ENCODE assay signal across 8 cellular contexts in the genomic region with DNA sequence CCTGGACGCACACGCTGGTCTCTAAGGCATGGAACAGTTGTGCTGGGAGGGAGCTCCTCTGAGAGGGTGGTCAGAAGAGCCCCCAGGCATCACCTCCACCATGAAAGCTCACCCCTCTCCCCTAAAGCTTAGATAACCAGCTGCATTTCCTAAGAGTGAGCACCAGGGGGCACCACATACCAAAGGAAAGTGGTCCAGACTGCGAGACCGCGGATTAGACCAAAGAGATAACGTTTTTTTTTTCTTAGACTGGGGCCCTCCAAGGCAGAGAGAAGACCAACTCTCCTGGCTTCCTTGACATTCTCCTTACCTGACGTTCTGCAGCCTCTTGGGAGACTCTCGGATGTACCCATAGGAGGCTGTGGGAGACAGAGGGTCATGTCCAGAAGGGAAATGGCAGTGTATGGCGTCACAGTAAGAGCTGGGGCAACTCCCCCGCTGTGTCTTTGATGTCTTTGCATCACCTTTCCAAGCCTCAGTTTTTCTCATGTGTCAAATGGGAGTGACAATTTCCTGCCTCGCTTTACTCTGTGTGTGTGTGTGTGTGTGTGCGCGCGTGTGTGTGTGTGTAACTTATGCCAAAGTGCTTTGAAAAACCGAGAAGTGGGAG. TPM values are rescaled to one million over a fixed set of nuclear protein-coding genes. Genes with fewer than 3 reads are reported as not detected.
DNase-seq lines count a peak whose midpoint lies in the region; ATAC-seq and TF ChIP-seq lines count a peak whose summit lies in the region.

No MANE protein-coding gene starts in this region.

- H3K36me3 ChIP-seq in Karpas-422 (ENCODE audit: insufficient read depth, low read length) (no peaks in the 10 kb centered on the region), SK-N-SH (replicated peaks in 1 of 2; ENCODE audit: control insufficient read depth in 1 of 2, insufficient read depth in 2 of 2, low read length in 1 of 2) (no peaks in the 10 kb centered on the region), vagina (no peaks in the 10 kb centered on the region)

- peak overlapping the region; percentile 43; the same call in 1 of the 2 replicates for H3K9ac ChIP-seq in Karpas-422 (ENCODE audit: low read length)
- H3K9ac ChIP-seq in SK-N-SH = no peak overlapping the region

- H3K4me2 ChIP-seq in Karpas-422 (ENCODE audit: low read depth, low read length, poor library complexity, severe bottlenecking) (peak overlapping the region; percentile 46), SK-N-SH (0 out of 2 replicates have a peak overlapping the region, but pooled peaks have one; percentile 57)

- WGBS in SK-N-SH (ENCODE audit: low lambda C conversion rate) = 40% methylated on average over 14 of the region's 15 CpGs

- H3K9me2 ChIP-seq in Karpas-422 (replicated peaks; ENCODE audit: insufficient read depth, low read length) = no peaks in the 10 kb centered on the region
- no peaks in the 10 kb centered on the region for H3K9me2 ChIP-seq in SK-N-SH

- no peak overlapping the region for H3K27ac Mint-ChIP-seq in activated naive CD4-positive, alpha-beta T cell treated with anti-CD3 and anti-CD28 coated beads, Interleukin-2, amount 10 ng/mL, durations not matched to agents 7 days and 5 days

- ATAC-seq in HG03135 (IDR thresholded peaks at IDR 0.05; ENCODE audit: unreplicated experiment) = no peak

- peak; percentile 95 for TF ChIP-seq RAD21 in SK-N-SH (IDR thresholded peaks at IDR 0.05; ENCODE audit: low read length)

- CTCF ChIA-PET in SK-N-SH (lab: Yijun Ruan, JAX) = interaction anchor here (0.5 to 10.7 kb wide), 69 partner anchors 9 to 637 kb away, joined by 3 to 451 read pairs (median 4); partner anchors contain the start of genes IFNLR1, RCAN3 and STPG1
- CTCF ChIA-PET in activated naive CD4-positive, alpha-beta T cell treated with anti-CD3 and anti-CD28 coated beads, Interleukin-2, amount 10 ng/mL, durations not matched to agents 7 days and 5 days (lab: Charles Lee) = interaction anchor here (0.6 to 11.4 kb wide), 43 partner anchors 9 to 631 kb away, joined by 3 to 383 read pairs (median 4); partner anchors contain the start of gene NIPAL3

- H3K79me2 ChIP-seq in Karpas-422 (ENCODE audit: low read length) = no peaks in the 10 kb centered on the region
- no peaks in the 10 kb centered on the region for H3K79me2 ChIP-seq in SK-N-SH (ENCODE audit: insufficient read depth)

- H3K27ac ChIP-seq in Karpas-422 (ENCODE audit: low read length) (no peak overlapping the region), SK-N-SH (ENCODE audit: low read depth in 2 of 2, low read length in 1 of 2) (no peak overlapping the region), vagina (no peak overlapping the region)

- H3K4me3 ChIP-seq in Karpas-422 (ENCODE audit: low read length) (no peak overlapping the region), SK-N-SH (ENCODE audit: low read depth in 2 of 2, low read length in 1 of 2) (no peak overlapping the region; a peak in 1 of 4 replicates), vagina (no peak overlapping the region)

- H3K4me1 ChIP-seq in Karpas-422 (ENCODE audit: low read length) (peaks cover 11% of the 10 kb centered on the region), SK-N-SH (ENCODE audit: control insufficient read depth in 1 of 2, insufficient read depth in 2 of 2, low read depth in 1 of 2, low read length in 1 of 2) (peaks cover 0 to 7% of the 10 kb centered on the region in 2 experiments; a peak in 1 of 4 replicates), vagina (peaks cover 18% of the 10 kb centered on the region)

- H3K27me3 ChIP-seq in Karpas-422 (ENCODE audit: low read length) (no peaks in the 10 kb centered on the region), SK-N-SH (ENCODE audit: insufficient read depth) (no peaks in the 10 kb centered on the region), vagina (no peaks in the 10 kb centered on the region)

- TF ChIP-seq POLR2A in vagina (IDR thresholded peaks at IDR 0.05) = no peak

- H3K9me3 Mint-ChIP-seq in activated naive CD4-positive, alpha-beta T cell treated with anti-CD3 and anti-CD28 coated beads, Interleukin-2, amount 10 ng/mL, durations not matched to agents 7 days and 5 days = no peaks in the 10 kb centered on the region

- H2AFZ ChIP-seq in Karpas-422 (ENCODE audit: low read length) (0 out of 2 replicates have a peak overlapping the region, but pooled peaks have one; percentile 73), SK-N-SH (ENCODE audit: low read depth) (no peak overlapping the region; the same call in 1 of the 2 replicates)

- peaks cover 17% of the 10 kb centered on the region for H3K4me1 Mint-ChIP-seq in activated naive CD4-positive, alpha-beta T cell treated with anti-CD3 and anti-CD28 coated beads, Interleukin-2, amount 10 ng/mL, durations not matched to agents 7 days and 5 days

- H3F3A ChIP-seq in SK-N-SH (replicated peaks; ENCODE audit: insufficient read depth) = no peaks in the 10 kb centered on the region

- H3K27me3 Mint-ChIP-seq in activated naive CD4-positive, alpha-beta T cell treated with anti-CD3 and anti-CD28 coated beads, Interleukin-2, amount 10 ng/mL, durations not matched to agents 7 days and 5 days = peaks cover 20% of the 10 kb centered on the region

- DNase-seq in DMS79 (lab: John Stamatoyannopoulos, UW) (peak; percentile 28), Karpas-422 (peak; percentile 90), SK-N-SH (peak; percentile 88), head of caudate nucleus (peak; percentile 33 to 91 (median 76)), putamen (ENCODE audit: low spot score) (peak; percentile 33), vagina (ENCODE audit: extremely low spot score in 2 of 2) (no peak)
- DNase-seq in activated naive CD4-positive, alpha-beta T cell treated with anti-CD3 and anti-CD28 coated beads, Interleukin-2, amount 10 ng/mL, durations not matched to agents 7 days and 5 days = peak; percentile 83

- POLR2A ChIA-PET in SK-N-SH (lab: Yijun Ruan, JAX) = interaction anchor here (0.7 to 1.0 kb wide), 2 partner anchors 193 to 214 kb away, joined by 3 to 4 read pairs; partner anchors contain the start of gene STPG1

- H4K20me1 ChIP-seq in Karpas-422 (ENCODE audit: insufficient read depth, low read depth, low read length) = no peaks in the 10 kb centered on the region
- H4K20me1 ChIP-seq in SK-N-SH (ENCODE audit: insufficient read depth) = no peaks in the 10 kb centered on the region

- no peaks in the 10 kb centered on the region for H3K9me3 ChIP-seq in Karpas-422 (ENCODE audit: low read length)
- H3K9me3 ChIP-seq in SK-N-SH = no peaks in the 10 kb centered on the region
- H3K9me3 ChIP-seq in vagina = no peaks in the 10 kb centered on the region

- peak; percentile 86 for TF ChIP-seq CTCF in SK-N-SH (IDR thresholded peaks at IDR 0.05)
- peak; percentile 85 to 93 (median 91) for TF ChIP-seq CTCF in vagina (IDR thresholded peaks at IDR 0.05)

- H3K4me3 Mint-ChIP-seq in activated naive CD4-positive, alpha-beta T cell treated with anti-CD3 and anti-CD28 coated beads, Interleukin-2, amount 10 ng/mL, durations not matched to agents 7 days and 5 days = peak overlapping the region; percentile 8

- intact Hi-C loops in head of caudate nucleus (cut with DNase I) (loop anchor here (2.0 to 5.0 kb wide), 2 partner anchors 191 to 443 kb away; partner anchors contain the start of gene SRRM1), vagina (cut with DNase I) (loop anchor here (10.0 kb wide), 1 partner anchor 435 kb away; no protein-coding TSS in a partner anchor)

- H3K36me3 Mint-ChIP-seq in activated naive CD4-positive, alpha-beta T cell treated with anti-CD3 and anti-CD28 coated beads, Interleukin-2, amount 10 ng/mL, durations not matched to agents 7 days and 5 days = no peaks in the 10 kb centered on the region

- TF ChIP-seq EP300 in SK-N-SH (IDR thresholded peaks at IDR 0.05; ENCODE audit: borderline replicate concordance in 1 of 2, low read depth in 1 of 2, low read length in 1 of 2) = no peak

TF ChIP-seq in SK-N-SH, 30 proteins besides CTCF, POLR2A, EP300 and RAD21:
- TF ChIP-seq GATA2 (CRISPR knock-in tag; IDR thresholded peaks at IDR 0.05) (peak; percentile 84), NRF1 (IDR thresholded peaks at IDR 0.05; ENCODE audit: low read depth, low read length) (0 out of 2 replicates have a peak, but pooled peaks have one; percentile 7), GABPA (IDR thresholded peaks at IDR 0.05; ENCODE audit: low read depth) (no peak), IRF3 (IDR thresholded peaks at IDR 0.05; ENCODE audit: low read depth, low read length) (no peak), SMC3 (IDR thresholded peaks at IDR 0.05; ENCODE audit: low read depth, low read length) (peak; percentile 95), YY1 (IDR thresholded peaks at IDR 0.05; ENCODE audit: low read depth) (no peak)

RNA-seq across cellular contexts. Expression of gene IFNLR1, which starts 12.3 kb away (rescaled TPM):
- 17.7 and 18.1 TPM in 2 replicates for total RNA-seq in Karpas-422 (2014; rRNA removed; shearing (Covaris generic); ENCODE audit: low replicate concordance)
- 0.29 and 0.30 TPM in 2 replicates for polyA plus RNA-seq in SK-N-SH (2012; rRNA removed)
- polyA plus RNA-seq in SK-N-SH (2012; cell fraction: cytosol; rRNA removed) = 0.14 and 0.20 TPM in 2 replicates
- polyA plus RNA-seq in SK-N-SH (2012; cell fraction: nucleus; rRNA removed) = 0.13 and 0.16 TPM in 2 replicates
- 1.7 TPM for total RNA-seq in vagina

RNA-seq across cellular contexts. Expression of gene IL22RA1, which starts 56.5 kb away (rescaled TPM):
- not detected in 2 replicates for total RNA-seq in Karpas-422 (2014; rRNA removed; shearing (Covaris generic); ENCODE audit: low replicate concordance)
- 0.03 and 0.05 TPM in 2 replicates for polyA plus RNA-seq in SK-N-SH (2012; rRNA removed)
- not detected in 2 replicates for polyA plus RNA-seq in SK-N-SH (2012; cell fraction: cytosol; rRNA removed)
- polyA plus RNA-seq in SK-N-SH (2012; cell fraction: nucleus; rRNA removed) = 0.02 TPM in 2 replicates
- total RNA-seq in vagina = 4.2 TPM

Comparison
In these comparisons a context has a peak if more than half of its experiments do, and no peak if none do; other contexts are left out.
1. DNase-seq: peak in DMS79 (single experiment), Karpas-422 (single experiment), SK-N-SH (single experiment), activated naive CD4-positive, alpha-beta T cell treated with anti-CD3 and anti-CD28 coated beads, Interleukin-2, amount 10 ng/mL, durations not matched to agents 7 days and 5 days (single experiment), head of caudate nucleus (42 of 42) and putamen (single experiment); none in vagina (0 of 2).